ENCODE assay signal across 15 cellular contexts in genomic region chr16:72991645-72992044, GRCh38. TPM values are rescaled to one million over a fixed set of nuclear protein-coding genes. Genes with fewer than 3 reads are reported as not detected.
DNase-seq lines count a peak whose midpoint lies in the region; ATAC-seq and TF ChIP-seq lines count a peak whose summit lies in the region.
"Had no signal": no experiment of that assay in that cellular context is flagged by ENCODE, and none has a peak within 500 bp of the region (broad histone marks: within the 10 kb centered on the region; RNA-seq: fewer than 3 reads in every experiment).

No MANE protein-coding gene starts in this region.

- no peak for TF ChIP-seq CTCF in RWPE1 (conservative IDR thresholded peaks at IDR 0.05; ENCODE audit: low read depth)
- no peak for TF ChIP-seq CTCF in gastroesophageal sphincter (IDR thresholded peaks at IDR 0.05)
- TF ChIP-seq CTCF in neural progenitor cell (IDR thresholded peaks at IDR 0.05) = no peak
- no peak for TF ChIP-seq CTCF in tibial nerve (IDR thresholded peaks at IDR 0.05)

- no peaks in the 10 kb centered on the region for H3K9me3 Mint-ChIP-seq in neural progenitor cell
- H3K9me3 Mint-ChIP-seq: activated T-helper 1 cell treated with anti-CD3 and anti-CD28 coated beads, Interleukin-12 subunit alpha, Interleukin-12 subunit beta, Interleukin-2, Interleukin-4 antibody, amounts not matched to agents 30 ng/mL and 10 ng/mL and 1 ng/mL, durations not matched to agents 14 hours and 24 hours and 36 hours; stimulated activated naive CD8-positive, alpha-beta T cell treated with anti-CD3 and anti-CD28 coated beads, Interleukin-15, amount 100 ng/mL, for 72 hours had no signal

- H3K4me2 ChIP-seq in neural progenitor cell = peak overlapping the region; percentile 29

- H3K27me3 ChIP-seq in gastroesophageal sphincter (no peaks in the 10 kb centered on the region), neural progenitor cell (no peaks in the 10 kb centered on the region), tibial nerve (no peaks in the 10 kb centered on the region)

- no peaks in the 10 kb centered on the region for H3K79me2 ChIP-seq in neural progenitor cell (ENCODE audit: low read depth)

- WGBS in gastroesophageal sphincter (ENCODE audit: low coverage in 1 of 2), 2 donors = 62 to 75% methylated on average over 1 to 6 of the region's 6 CpGs
- 57 to 63% methylated on average over 6 of the region's 6 CpGs for WGBS in tibial nerve, 2 donors

- no peak overlapping the region for H3K4me3 ChIP-seq in gastroesophageal sphincter
- H3K4me3 ChIP-seq in neural progenitor cell = no peak overlapping the region
- H3K4me3 ChIP-seq in tibial nerve = no peak overlapping the region

- H3K9me3 ChIP-seq in gastroesophageal sphincter = no peaks in the 10 kb centered on the region
- no peaks in the 10 kb centered on the region for H3K9me3 ChIP-seq in neural progenitor cell (ENCODE audit: low read depth)
- H3K9me3 ChIP-seq in tibial nerve = no peaks in the 10 kb centered on the region

- TF ChIP-seq EP300 in gastroesophageal sphincter (IDR thresholded peaks at IDR 0.05) (no peak), tibial nerve (IDR thresholded peaks at IDR 0.05) (no peak)

- no peak overlapping the region for H3K9ac ChIP-seq in neural progenitor cell

- ATAC-seq in gastroesophageal sphincter = no peak
- ATAC-seq: stimulated activated naive CD8-positive, alpha-beta T cell treated with anti-CD3 and anti-CD28 coated beads, Interleukin-15, amount 100 ng/mL, for 72 hours had no signal

- no peaks in the 10 kb centered on the region for H3K36me3 Mint-ChIP-seq in neural progenitor cell

- H2AFZ ChIP-seq in neural progenitor cell (replicated peaks) = no peak overlapping the region

- no peak overlapping the region for H3K4me3 Mint-ChIP-seq in neural progenitor cell
- H3K4me3 Mint-ChIP-seq: activated T-helper 1 cell treated with anti-CD3 and anti-CD28 coated beads, Interleukin-12 subunit alpha, Interleukin-12 subunit beta, Interleukin-2, Interleukin-4 antibody, amounts not matched to agents 30 ng/mL and 10 ng/mL and 1 ng/mL, durations not matched to agents 14 hours and 24 hours and 36 hours; B cell; stimulated activated naive CD8-positive, alpha-beta T cell treated with anti-CD3 and anti-CD28 coated beads, Interleukin-15, amount 100 ng/mL, for 72 hours had no signal

- H3K27ac ChIP-seq in RWPE1 (peak overlapping the region; percentile 76), gastroesophageal sphincter (peak overlapping the region in 3 of 4 donors; percentile 5 to 84 (median 82)), neural progenitor cell (no peak overlapping the region), tibial nerve (peak overlapping the region in 3 of 4 donors; percentile 67 to 89 (median 68)), substantia nigra (ENCODE audit: low read depth, low read length, poor library complexity, severe bottlenecking) (no peak overlapping the region)

- TF ChIP-seq POLR2A in gastroesophageal sphincter (IDR thresholded peaks at IDR 0.05) (no peak), tibial nerve (IDR thresholded peaks at IDR 0.05) (no peak)

- H3F3A ChIP-seq in neural progenitor cell (ENCODE audit: low read depth) = peaks cover 36% of the 10 kb centered on the region

- peaks cover 5% of the 10 kb centered on the region for H3K27me3 Mint-ChIP-seq in neural progenitor cell (ENCODE audit: insufficient read depth, low read depth)
- H3K27me3 Mint-ChIP-seq: B cell; stimulated activated naive CD8-positive, alpha-beta T cell treated with anti-CD3 and anti-CD28 coated beads, Interleukin-15, amount 100 ng/mL, for 72 hours had no signal

- peaks cover 71% of the 10 kb centered on the region for H3K4me1 Mint-ChIP-seq in neural progenitor cell
- H3K4me1 Mint-ChIP-seq: stimulated activated naive CD8-positive, alpha-beta T cell treated with anti-CD3 and anti-CD28 coated beads, Interleukin-15, amount 100 ng/mL, for 72 hours had no signal

- CTCF ChIA-PET in RWPE1 (lab: Yijun Ruan, JAX) = no interaction called here

- DNase-seq in RWPE1 (ENCODE audit: low spot score) (no peak), neural progenitor cell (ENCODE audit: low spot score) (no peak), tibial nerve (ENCODE audit: low spot score in 2 of 2) (no peak), substantia nigra (lab: John Stamatoyannopoulos, UW) (no peak), GM03348 (ENCODE audit: low spot score) (no peak), NCI-H526 treated with DMSO at 0.1 percent for 48 hours (lab: John Stamatoyannopoulos, UW) (no peak)
- DNase-seq: activated CD4-positive, CD25-positive, alpha-beta regulatory T cell; activated CD8-positive, alpha-beta memory T cell treated with anti-CD3 and anti-CD28 coated beads for 24 hours; NCI-H2029; SHP77; stimulated activated naive CD8-positive, alpha-beta T cell treated with anti-CD3 and anti-CD28 coated beads, Interleukin-15, amount 100 ng/mL, for 72 hours; T-helper 2 cell had no signal

- H4K20me1 ChIP-seq in neural progenitor cell (ENCODE audit: low read depth) = peaks cover 26% of the 10 kb centered on the region

- H3K36me3 ChIP-seq in gastroesophageal sphincter (no peaks in the 10 kb centered on the region), neural progenitor cell (no peaks in the 10 kb centered on the region), tibial nerve (no peaks in the 10 kb centered on the region)

- peak overlapping the region; percentile 93 for H3K27ac Mint-ChIP-seq in neural progenitor cell
- H3K27ac Mint-ChIP-seq: activated T-helper 1 cell treated with anti-CD3 and anti-CD28 coated beads, Interleukin-12 subunit alpha, Interleukin-12 subunit beta, Interleukin-2, Interleukin-4 antibody, amounts not matched to agents 30 ng/mL and 10 ng/mL and 1 ng/mL, durations not matched to agents 14 hours and 24 hours and 36 hours; B cell; stimulated activated naive CD8-positive, alpha-beta T cell treated with anti-CD3 and anti-CD28 coated beads, Interleukin-15, amount 100 ng/mL, for 72 hours had no signal

- H3K4me1 ChIP-seq in gastroesophageal sphincter (peaks cover 6 to 94% (median 30%) of the 10 kb centered on the region in 3 donors), neural progenitor cell (peaks cover 57% of the 10 kb centered on the region), tibial nerve (peaks cover 9 to 94% (median 51%) of the 10 kb centered on the region in 4 donors)

- POLR2A ChIA-PET in RWPE1 (lab: Yijun Ruan, JAX; ENCODE audit: low non-redundant PET) = no interaction called here

RNA-seq across cellular contexts. Expression of gene ZFHX3, which starts 56.3 kb away (rescaled TPM):
- 10 to 100 TPM; 24.0 to 47.1 (median 29.5) TPM for total RNA-seq in gastroesophageal sphincter
- total RNA-seq in neural progenitor cell (ENCODE audit: low replicate concordance) = 1.5 and 2.4 TPM in 2 replicates
- total RNA-seq in tibial nerve = 10 to 100 TPM; 36.3 to 44.0 (median 38.1) TPM

Comparison
In these comparisons a context has a peak if more than half of its experiments do, and no peak if none do; other contexts are left out.
1. H3K27ac ChIP-seq: peak in RWPE1 (single experiment), gastroesophageal sphincter (3 of 4) and tibial nerve (3 of 4); none in neural progenitor cell (single experiment) and substantia nigra (single experiment).